ENCODE assay signal across 19 cellular contexts in the genomic region with DNA sequence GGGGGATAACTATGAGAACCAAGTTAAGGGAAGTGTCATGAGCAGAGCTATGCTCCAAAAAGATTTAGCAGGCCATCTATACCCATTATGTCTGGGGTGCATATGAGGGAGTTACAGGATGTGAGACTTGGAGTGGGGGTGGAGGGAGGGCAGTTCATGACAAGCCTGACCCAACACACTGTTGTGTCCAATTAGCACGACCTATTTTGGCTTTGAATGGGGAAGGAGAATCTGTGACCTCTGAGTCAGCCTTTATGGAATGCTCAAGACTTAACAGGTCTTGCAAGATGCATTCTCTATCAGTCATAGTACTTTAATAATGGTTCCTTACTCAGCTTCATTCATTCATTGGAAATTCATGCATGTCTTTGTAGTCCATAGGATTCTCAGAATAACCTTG.
DNase-seq lines count a peak whose midpoint lies in the region; ATAC-seq and TF ChIP-seq lines count a peak whose summit lies in the region.
"Had no signal": no experiment of that assay in that cellular context is flagged by ENCODE, and none has a peak within 500 bp of the region (broad histone marks: within the 10 kb centered on the region; RNA-seq: fewer than 3 reads in every experiment).

No MANE protein-coding gene starts in this region.

- POLR2A ChIA-PET in PC-3 (lab: Charles Lee; ENCODE audit: unreplicated experiment), result no interaction called here
- POLR2A ChIA-PET in T-cell (lab: Charles Lee), result no interaction called here
- POLR2A ChIA-PET in CD4-positive, alpha-beta T cell (lab: Charles Lee), result no interaction called here

- no peaks in the 10 kb centered on the region for H4K20me1 ChIP-seq in PC-3 (ENCODE audit: low read length)

- TF ChIP-seq CTCF in Calu3 (IDR thresholded peaks at IDR 0.05; ENCODE audit: unreplicated experiment) (no peak), PC-3 (conservative IDR thresholded peaks at IDR 0.05; ENCODE audit: low read depth, low read length) (no peak), epithelial cell of proximal tubule (conservative IDR thresholded peaks at IDR 0.05; ENCODE audit: low read depth, low read length) (no peak)
- TF ChIP-seq CTCF in CD4-positive, alpha-beta T cell (IDR thresholded peaks at IDR 0.05), result no peak

- BruUV-seq in Calu3 (replicated peaks; lab: Mats Ljungman, UMichigan) (no TSS peak), PC-3 (replicated peaks; lab: Mats Ljungman, UMichigan) (no TSS peak)

- H3F3A ChIP-seq in PC-3 (ENCODE audit: low read length, unreplicated experiment), result no peaks in the 10 kb centered on the region

- H3K4me3 Mint-ChIP-seq in Calu3 (ENCODE audit: low read depth, unreplicated experiment) (no peak overlapping the region), T-cell (no peak overlapping the region)
- H3K4me3 Mint-ChIP-seq in CD4-positive, alpha-beta T cell, result no peak overlapping the region

- H3K36me3 ChIP-seq in PC-3 (ENCODE audit: low read depth, low read length), result no peaks in the 10 kb centered on the region
- H3K36me3 ChIP-seq: esophagus muscularis mucosa, tibial artery had no signal

- CTCF ChIA-PET in Calu3 (lab: Charles Lee), result no interaction called here
- CTCF ChIA-PET in PC-3 (lab: Charles Lee), result no interaction called here
- CTCF ChIA-PET in T-cell (lab: Charles Lee), result no interaction called here
- CTCF ChIA-PET in CD4-positive, alpha-beta T cell (lab: Charles Lee), result no interaction called here

- H3K36me3 Mint-ChIP-seq in Calu3 (ENCODE audit: insufficient read depth, unreplicated experiment) (no peaks in the 10 kb centered on the region), T-cell (no peaks in the 10 kb centered on the region)
- H3K36me3 Mint-ChIP-seq in CD4-positive, alpha-beta T cell (ENCODE audit: low read depth), result no peaks in the 10 kb centered on the region
- H3K36me3 Mint-ChIP-seq: activated naive CD4-positive, alpha-beta T cell treated with anti-CD3 and anti-CD28 coated beads, Interleukin-2, amount 50 U/mL, for 72 hours had no signal

- no peaks in the 10 kb centered on the region for H3K9me3 Mint-ChIP-seq in Calu3 (ENCODE audit: low read depth, unreplicated experiment)
- H3K9me3 Mint-ChIP-seq in T-cell, result peaks cover 0 to 7% (median 4%) of the 10 kb centered on the region in 3 donors
- peaks cover 5% of the 10 kb centered on the region for H3K9me3 Mint-ChIP-seq in CD4-positive, alpha-beta T cell

- no peaks in the 10 kb centered on the region for H3K9me2 ChIP-seq in PC-3 (replicated peaks; ENCODE audit: low read length)

- H3K9ac ChIP-seq in PC-3 (ENCODE audit: low read length), result no peak overlapping the region

- intact Hi-C loops in Calu3 (cut with micrococcal nuclease; ENCODE audit: unreplicated experiment) (no loop called here), PC-3 (cut with micrococcal nuclease) (no loop called here)
- intact Hi-C loops in CD4-positive, alpha-beta T cell (cut with DNase I, micrococcal nuclease), result no loop called here

- peaks cover 9% of the 10 kb centered on the region for H3K4me1 ChIP-seq in PC-3 (ENCODE audit: insufficient read depth, low read length)
- H3K4me1 ChIP-seq: esophagus muscularis mucosa had no signal

- no peaks in the 10 kb centered on the region for H3K79me2 ChIP-seq in PC-3 (ENCODE audit: low read length)

- H3K27ac Mint-ChIP-seq in Calu3 (ENCODE audit: unreplicated experiment), result no peak overlapping the region
- no peak overlapping the region for H3K27ac Mint-ChIP-seq in T-cell
- no peak overlapping the region for H3K27ac Mint-ChIP-seq in CD4-positive, alpha-beta T cell
- H3K27ac Mint-ChIP-seq: activated naive CD4-positive, alpha-beta T cell treated with anti-CD3 and anti-CD28 coated beads, Interleukin-2, amount 50 U/mL, for 72 hours had no signal

- no peak overlapping the region for H3K27ac ChIP-seq in PC-3 (ENCODE audit: low read length)
- H3K27ac ChIP-seq in CD4-positive, alpha-beta T cell (ENCODE audit: low read depth, low read length), result no peak overlapping the region
- H3K27ac ChIP-seq: esophagus muscularis mucosa, tibial artery had no signal

- H3K4me3 ChIP-seq in PC-3 (ENCODE audit: low read length), result no peak overlapping the region
- H3K4me3 ChIP-seq in epithelial cell of proximal tubule (ENCODE audit: low read depth, low read length), result no peak overlapping the region
- H3K4me3 ChIP-seq: esophagus muscularis mucosa, GM12878, mucosa of descending colon, tibial artery had no signal

- ATAC-seq in PC-3 (peak; percentile 37; the same call in 1 of the 2 replicates), T-cell (replicated peaks in 1 of 4) (no peak)
- no peak for ATAC-seq in CD4-positive, alpha-beta T cell (ENCODE audit: poor library complexity)
- ATAC-seq: activated naive CD4-positive, alpha-beta T cell treated with anti-CD3 and anti-CD28 coated beads, Interleukin-2, amount 50 U/mL, for 72 hours; GM12878; mucosa of descending colon had no signal

- no peak overlapping the region for H3K4me2 ChIP-seq in PC-3 (ENCODE audit: low read length)

- peaks cover 13% of the 10 kb centered on the region for H3K4me1 Mint-ChIP-seq in Calu3 (ENCODE audit: low read depth, unreplicated experiment)
- no peaks in the 10 kb centered on the region for H3K4me1 Mint-ChIP-seq in T-cell
- no peaks in the 10 kb centered on the region for H3K4me1 Mint-ChIP-seq in CD4-positive, alpha-beta T cell (ENCODE audit: low read depth)

- H3K27me3 Mint-ChIP-seq in Calu3 (ENCODE audit: unreplicated experiment) (no peaks in the 10 kb centered on the region), T-cell (no peaks in the 10 kb centered on the region)
- no peaks in the 10 kb centered on the region for H3K27me3 Mint-ChIP-seq in CD4-positive, alpha-beta T cell

- H2AFZ ChIP-seq in PC-3 (ENCODE audit: low read length), result no peak overlapping the region

- H3K9me3 ChIP-seq in PC-3 (ENCODE audit: low read length), result no peaks in the 10 kb centered on the region
- no peaks in the 10 kb centered on the region for H3K9me3 ChIP-seq in CD4-positive, alpha-beta T cell (ENCODE audit: control insufficient read depth, low read length)
- H3K9me3 ChIP-seq: esophagus muscularis mucosa, mucosa of descending colon, tibial artery had no signal

- H3K27me3 ChIP-seq in PC-3 (ENCODE audit: low read length), result no peaks in the 10 kb centered on the region
- no peaks in the 10 kb centered on the region for H3K27me3 ChIP-seq in CD4-positive, alpha-beta T cell (ENCODE audit: control insufficient read depth, insufficient read depth, low read length)
- H3K27me3 ChIP-seq: esophagus muscularis mucosa, tibial artery had no signal

- peak; percentile 13 for DNase-seq in Calu3
- peak; percentile 73 for DNase-seq in PC-3
- DNase-seq in epithelial cell of proximal tubule (ENCODE audit: low read depth), result peak; percentile 59
- peak; percentile 40 for DNase-seq in myocyte (ENCODE audit: low read depth)
- DNase-seq in NCI-H1048 (lab: John Stamatoyannopoulos, UW), result no peak
- DNase-seq in T-cell, result no peak
- no peak for DNase-seq in CD4-positive, alpha-beta T cell
- no peak for DNase-seq in NCI-H146 (lab: John Stamatoyannopoulos, UW)
- DNase-seq: activated CD8-positive, alpha-beta memory T cell treated with anti-CD3 and anti-CD28 coated beads, Interleukin-2, amount 50 U/mL, for 4 hours; DMS53; KBM-7; mucosa of descending colon; NCI-H2029 treated with DMSO at 0.1 percent for 48 hours; SIG-M5; stimulated activated CD8-positive, alpha-beta memory T cell treated with anti-CD3 and anti-CD28 coated beads, Interleukin-4, amount 100 ng/mL, for 48 hours; tibial artery had no signal

Comparison
In these comparisons a context has a peak if more than half of its experiments do, and no peak if none do; other contexts are left out.
1. DNase-seq: peak in Calu3 (single experiment), PC-3 (single experiment), epithelial cell of proximal tubule (single experiment) and myocyte (single experiment); none in NCI-H1048 (single experiment), T-cell (0 of 34), CD4-positive, alpha-beta T cell (0 of 10) and NCI-H146 (single experiment).